In genomic region chr3:141797819-141798405, GRCh38 we compare ENCODE assay signal across 9 cellular contexts. TPM values are rescaled to one million over a fixed set of nuclear protein-coding genes. Genes with fewer than 3 reads are reported as not detected.
A peak's percentile ranks its signal among the peaks of the same experiment; 100 is the strongest.
DNase-seq lines count a peak whose midpoint lies in the region; ATAC-seq, FAIRE-seq and TF ChIP-seq lines count a peak whose summit lies in the region.
"Had no signal": no experiment of that assay in that cellular context is flagged by ENCODE, and none has a peak within 500 bp of the region (broad histone marks: within the 10 kb centered on the region; RNA-seq: fewer than 3 reads in every experiment).

No MANE protein-coding gene starts in this region.

- peak overlapping the region; percentile 67 for H3K27ac ChIP-seq in ascending aorta
- peak overlapping the region; percentile 24 to 48 for H3K27ac ChIP-seq in kidney (ENCODE audit: low read depth in 2 of 2, low read length in 2 of 2)

- DNase-seq in ascending aorta (ENCODE audit: low spot score in 2 of 2) (no peak), kidney (no peak), SIG-M5 treated with dmso at 0.1 percent for 504 hours (lab: John Stamatoyannopoulos, UW; ENCODE audit: unreplicated experiment) (no peak), GDM1 (lab: John Stamatoyannopoulos, UW) (no peak)
- peak; percentile 29 for DNase-seq in stimulated activated CD8-positive, alpha-beta memory T cell treated with anti-CD3 and anti-CD28 coated beads, Interleukin-4, amount 100 ng/mL, for 48 hours
- DNase-seq: NCI-H2081 treated with DMSO at 0.1 percent for 48 hours had no signal

- H3K4me3 ChIP-seq in ascending aorta (peak overlapping the region; percentile 51 to 63), kidney (ENCODE audit: low read length in 2 of 2) (peak overlapping the region in 1 of 2 donors; percentile 55)

- H3K36me3 ChIP-seq in ascending aorta (no peaks in the 10 kb centered on the region), kidney (ENCODE audit: control insufficient read depth in 1 of 2, insufficient read depth in 2 of 2, low read length in 2 of 2) (no peaks in the 10 kb centered on the region)

- H3K4me1 Mint-ChIP-seq in IgD-negative memory B cell: peaks cover 23 to 31% (median 26%) of the 10 kb centered on the region in 3 donors

- intact Hi-C loops in ascending aorta (cut with DNase I) (no loop called here), kidney (cut with DNase I) (no loop called here)

- no peaks in the 10 kb centered on the region for H3K9me3 ChIP-seq in ascending aorta
- peaks cover 0 to 2% of the 10 kb centered on the region in 2 donors for H3K9me3 ChIP-seq in kidney (ENCODE audit: control insufficient read depth in 1 of 2, low read length in 2 of 2)

- no peaks in the 10 kb centered on the region for H3K36me3 Mint-ChIP-seq in IgD-negative memory B cell

- ATAC-seq in GM18519 (IDR thresholded peaks at IDR 0.05; ENCODE audit: low FRiP score, unreplicated experiment) (no peak), HG03521 (IDR thresholded peaks at IDR 0.05; ENCODE audit: unreplicated experiment) (no peak)

- H3K4me1 ChIP-seq in ascending aorta: peaks cover 0 to 18% of the 10 kb centered on the region in 2 donors
- peaks cover 14 to 15% of the 10 kb centered on the region in 2 donors for H3K4me1 ChIP-seq in kidney (ENCODE audit: control insufficient read depth in 1 of 2, insufficient read depth in 1 of 2, low read depth in 1 of 2, low read length in 2 of 2)

- no peak for FAIRE-seq in kidney (lab: Jason Lieb, UNC)

- H3K27me3 Mint-ChIP-seq in IgD-negative memory B cell: peaks cover 2% of the 10 kb centered on the region

- no peak for TF ChIP-seq CTCF in ascending aorta (IDR thresholded peaks at IDR 0.05)
- no peak for TF ChIP-seq CTCF in kidney (IDR thresholded peaks at IDR 0.05; ENCODE audit: borderline replicate concordance, extremely low read depth, insufficient read depth)

- no peaks in the 10 kb centered on the region for H3K27me3 ChIP-seq in ascending aorta

- peaks cover 0 to 3% (median 0%) of the 10 kb centered on the region in 3 donors for H3K9me3 Mint-ChIP-seq in IgD-negative memory B cell

- H3K9ac ChIP-seq in kidney (ENCODE audit: low read length in 2 of 2): peak overlapping the region in 1 of 2 donors; percentile 41

- H3K4me3 Mint-ChIP-seq in IgD-negative memory B cell: peak overlapping the region; percentile 57 to 93 (median 84)

- peak overlapping the region in 2 of 3 donors; percentile 87 to 93 for H3K27ac Mint-ChIP-seq in IgD-negative memory B cell

RNA-seq across cellular contexts. Expression of gene GRK7, which starts 34.7 kb away (rescaled TPM):
- not detected for polyA plus RNA-seq in IgD-negative memory B cell
- total RNA-seq in ascending aorta: not detected
- not detected for total RNA-seq in kidney
- not detected for polyA plus RNA-seq in kidney (ENCODE audit: insufficient read depth, low read depth, low replicate concordance)

RNA-seq across cellular contexts. Expression of gene RNF7, which starts 59.8 kb away (rescaled TPM):
- polyA plus RNA-seq in IgD-negative memory B cell (102 TPM), kidney (ENCODE audit: insufficient read depth, low read depth, low replicate concordance) (138 TPM)
- total RNA-seq in ascending aorta (32.1 TPM), kidney (83.2 TPM)
